Comparison of ENCODE assay signal across 8 cellular contexts in genomic region chr1:41361028-41361494, GRCh38. TPM values are rescaled to one million over a fixed set of nuclear protein-coding genes. Genes with fewer than 3 reads are reported as not detected.
DNase-seq lines count a peak whose midpoint lies in the region; ATAC-seq, FAIRE-seq and TF ChIP-seq lines count a peak whose summit lies in the region.

TSS of gene FOXO6 (plus strand) at chr1:41361434.

- H4K20me1 ChIP-seq in PC-3 (ENCODE audit: low read length) = no peaks in the 10 kb centered on the region

- peak within 1 kb of the TSS; percentile 92 for H3K4me2 ChIP-seq in PC-3 (ENCODE audit: low read length)

- no peaks in the 10 kb centered on the region for H3K9me3 ChIP-seq in PC-3 (ENCODE audit: low read length)
- H3K9me3 ChIP-seq in mucosa of stomach (ENCODE audit: control insufficient read depth, low read length) = no peaks in the 10 kb centered on the region

- peaks cover 16% of the 10 kb centered on the region for H3K4me1 Mint-ChIP-seq in activated T-cell treated with anti-CD3 and anti-CD28 coated beads, Interleukin-2, amount 50 U/mL, for 4 hours (ENCODE audit: low read depth)

- no peaks in the 10 kb centered on the region for H3K36me3 ChIP-seq in PC-3 (ENCODE audit: low read depth, low read length)
- H3K36me3 ChIP-seq in mucosa of stomach (ENCODE audit: control insufficient read depth, insufficient read depth, low read length) = no peaks in the 10 kb centered on the region

- no peaks in the 10 kb centered on the region for H3K79me2 ChIP-seq in PC-3 (ENCODE audit: low read length)

- no peak for FAIRE-seq in D721Med (lab: Jason Lieb, UNC)

- POLR2A ChIA-PET in PC-3 (lab: Charles Lee; ENCODE audit: unreplicated experiment) = interaction anchor here (0.7 kb wide), 1 partner anchor 57 kb away, joined by 9 read pairs; no protein-coding TSS in a partner anchor

- H3K9ac ChIP-seq in PC-3 (ENCODE audit: low read length) = no peak within 1 kb of the TSS
- H3K9ac ChIP-seq in mucosa of stomach (ENCODE audit: low read length) = peak within 1 kb of the TSS; percentile 41

- H3K27ac ChIP-seq in PC-3 (ENCODE audit: low read length) = no peak within 1 kb of the TSS

- H3K36me3 Mint-ChIP-seq in activated T-cell treated with anti-CD3 and anti-CD28 coated beads, Interleukin-2, amount 50 U/mL, for 4 hours (ENCODE audit: insufficient read depth) = no peaks in the 10 kb centered on the region

- no peak for TF ChIP-seq EP300 in Ishikawa (IDR thresholded peaks at IDR 0.05; ENCODE audit: borderline replicate concordance)

- DNase-seq in D721Med (ENCODE audit: insufficient read length, low spot score) (peak; percentile 98), PC-3 (peak; percentile 99)
- peak; percentile 90 for DNase-seq in activated T-cell treated with anti-CD3 and anti-CD28 coated beads, Interleukin-2, amount 50 U/mL, for 4 hours
- peak; percentile 95 for DNase-seq in stimulated activated CD8-positive, alpha-beta memory T cell treated with anti-CD3 and anti-CD28 coated beads, Interleukin-4, amount 100 ng/mL, for 48 hours

- peak within 1 kb of the TSS; percentile 72 for H2AFZ ChIP-seq in PC-3 (ENCODE audit: low read length)

- H3K4me3 ChIP-seq in PC-3 (ENCODE audit: low read length) = peak within 1 kb of the TSS; percentile 66
- no peak within 1 kb of the TSS for H3K4me3 ChIP-seq in mucosa of stomach (ENCODE audit: low read length)

- H3K4me1 ChIP-seq in PC-3 (ENCODE audit: insufficient read depth, low read length) = peaks cover 27% of the 10 kb centered on the region
- peaks cover 45% of the 10 kb centered on the region for H3K4me1 ChIP-seq in mucosa of stomach (ENCODE audit: control insufficient read depth, insufficient read depth, low read length)

- BruUV-seq in PC-3 (replicated peaks; lab: Mats Ljungman, UMichigan) = no TSS peak

- CTCF ChIA-PET in PC-3 (lab: Charles Lee) = interaction anchor here (0.9 to 1.1 kb wide), 4 partner anchors 19 to 78 kb away, joined by 3 to 11 read pairs (median 4); no protein-coding TSS in a partner anchor

- H3K9me2 ChIP-seq in PC-3 (replicated peaks; ENCODE audit: low read length) = no peaks in the 10 kb centered on the region

- H3F3A ChIP-seq in PC-3 (ENCODE audit: low read length, unreplicated experiment) = no peaks in the 10 kb centered on the region

- peaks cover 10% of the 10 kb centered on the region for H3K27me3 ChIP-seq in PC-3 (ENCODE audit: low read length)
- peaks cover 32% of the 10 kb centered on the region for H3K27me3 ChIP-seq in mucosa of stomach (ENCODE audit: control insufficient read depth, insufficient read depth, low read length)

- intact Hi-C loops in PC-3 (cut with micrococcal nuclease) = loop anchor here (5.0 kb wide), 1 partner anchor 71 kb away; no protein-coding TSS in a partner anchor

- H3K4me3 Mint-ChIP-seq in activated T-cell treated with anti-CD3 and anti-CD28 coated beads, Interleukin-2, amount 50 U/mL, for 4 hours = peak within 1 kb of the TSS; percentile 73

- TF ChIP-seq CTCF in D721Med (IDR thresholded peaks at IDR 0.05; ENCODE audit: insufficient read depth, missing control alignments) (peak; percentile 53), PC-3 (conservative IDR thresholded peaks at IDR 0.05; ENCODE audit: low read depth, low read length) (0 out of 2 replicates have a peak, but pooled peaks have one; percentile 19)

- peak; percentile 52; the same call in 1 of the 2 replicates for TF ChIP-seq RAD21 in Ishikawa (IDR thresholded peaks at IDR 0.05; ENCODE audit: low read depth)

- ATAC-seq in GM21619 (IDR thresholded peaks at IDR 0.05; ENCODE audit: unreplicated experiment) = peak; percentile 92
- ATAC-seq in PC-3 = peak; percentile 93
- peak; percentile 90 to 91 for ATAC-seq in activated T-cell treated with anti-CD3 and anti-CD28 coated beads, Interleukin-2, amount 50 U/mL, for 4 hours
- peak; percentile 98 for ATAC-seq in esophagus mucosa

- no peaks in the 10 kb centered on the region for H3K9me3 Mint-ChIP-seq in activated T-cell treated with anti-CD3 and anti-CD28 coated beads, Interleukin-2, amount 50 U/mL, for 4 hours

- H3K27me3 Mint-ChIP-seq in activated T-cell treated with anti-CD3 and anti-CD28 coated beads, Interleukin-2, amount 50 U/mL, for 4 hours (ENCODE audit: low read depth) = peaks cover 33% of the 10 kb centered on the region

TF ChIP-seq in Ishikawa, 13 proteins besides CTCF, POLR2A, EP300 and RAD21:
- TF ChIP-seq CREB1 (IDR thresholded peaks at IDR 0.05; ENCODE audit: low read depth) (0 out of 2 replicates have a peak, but pooled peaks have one; percentile 29), CEBPB (IDR thresholded peaks at IDR 0.05) (no peak), EGR1 (IDR thresholded peaks at IDR 0.05) (peak; percentile 64), FOXM1 (IDR thresholded peaks at IDR 0.05; ENCODE audit: borderline replicate concordance, low read depth) (no peak), USF1 (IDR thresholded peaks at IDR 0.05) (no peak), NFIC (IDR thresholded peaks at IDR 0.05) (no peak), ZBTB7A (IDR thresholded peaks at IDR 0.05; ENCODE audit: low read depth) (peak; percentile 91), REST (IDR thresholded peaks at IDR 0.05; ENCODE audit: low read depth) (no peak), YY1 (IDR thresholded peaks at IDR 0.05; ENCODE audit: low read depth) (0 out of 2 replicates have a peak, but pooled peaks have one; percentile 23), TEAD4 (IDR thresholded peaks at IDR 0.05) (no peak), TAF1 (IDR thresholded peaks at IDR 0.05; ENCODE audit: low read depth) (peak; percentile 23; the same call in 1 of the 2 replicates), MAX (IDR thresholded peaks at IDR 0.05) (no peak), TCF12 (IDR thresholded peaks at IDR 0.05; ENCODE audit: low read depth) (no peak)

RNA-seq across cellular contexts. Expression of gene FOXO6, which starts in this region (rescaled TPM):
- total RNA-seq in PC-3 (2014; rRNA removed) (1.2 and 5.4 TPM in 2 replicates), esophagus mucosa (not detected)
- under 1 TPM in 2 of 3 donors, not detected in 1; 0.20 to 0.22 TPM for total RNA-seq in activated T-cell treated with anti-CD3 and anti-CD28 coated beads, Interleukin-2, amount 50 U/mL, for 4 hours

Comparison
In these comparisons a context has a peak if more than half of its experiments do, and no peak if none do; other contexts are left out.
1. Peak in DNase-seq and ATAC-seq in activated T-cell treated with anti-CD3 and anti-CD28 coated beads, Interleukin-2, amount 50 U/mL, for 4 hours; RNA of the gene not detected or under 1 TPM.
2. Peak in ATAC-seq in esophagus mucosa; RNA of the gene not detected or under 1 TPM.